14 cellular contexts compared by ENCODE assay signal in the genomic region with DNA sequence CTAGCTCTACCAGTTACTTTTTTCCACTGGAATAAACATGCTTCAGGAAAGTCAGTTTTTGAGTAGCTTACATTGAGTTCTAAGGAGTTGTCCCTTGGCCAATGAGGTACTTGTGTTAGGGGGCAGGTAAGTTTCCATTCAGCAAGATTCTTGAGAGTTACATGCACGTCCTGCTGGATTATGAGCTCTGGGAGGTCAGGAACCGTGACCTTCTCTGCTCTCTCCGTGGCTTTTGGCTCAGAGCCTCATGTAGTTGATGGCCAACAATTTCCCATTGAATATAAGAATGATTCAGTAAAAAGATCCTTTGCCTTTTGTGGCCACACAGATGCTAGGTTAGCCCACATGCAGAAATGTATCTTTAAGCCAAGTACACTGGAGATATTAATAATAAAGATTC.
"Had no signal": no experiment of that assay in that cellular context is flagged by ENCODE, and none has a peak within 500 bp of the region (broad histone marks: within the 10 kb centered on the region; RNA-seq: fewer than 3 reads in every experiment).

No MANE protein-coding gene starts in this region.

- DNase-seq: activated CD4-positive, alpha-beta T cell treated with anti-CD3 and anti-CD28 coated beads, Interleukin-2, amount 50 U/mL, for 4 hours; effector memory CD4-positive, alpha-beta T cell; mesenchymal stem cell; mucosa of descending colon; naive B cell; stimulated activated CD4-positive, alpha-beta T cell treated with anti-CD3 and anti-CD28 coated beads, Interleukin-4, amount 100 ng/mL, for 1 hour; stimulated activated naive CD8-positive, alpha-beta T cell treated with anti-CD3 and anti-CD28 coated beads, Interleukin-15, amount 100 ng/mL, for 72 hours had no signal

- H3K36me3 ChIP-seq: esophagus muscularis mucosa, gastroesophageal sphincter, heart left ventricle, neural progenitor cell, prostate gland, suprapubic skin had no signal

- H3K9me3 ChIP-seq: esophagus muscularis mucosa, mucosa of descending colon, prostate gland, suprapubic skin had no signal

- H3K4me1 ChIP-seq: esophagus muscularis mucosa, gastroesophageal sphincter, prostate gland, suprapubic skin had no signal

- H3K27ac ChIP-seq: esophagus muscularis mucosa, gastroesophageal sphincter, neural progenitor cell, prostate gland, suprapubic skin had no signal

- ATAC-seq: gastroesophageal sphincter; mucosa of descending colon; stimulated activated naive CD8-positive, alpha-beta T cell treated with anti-CD3 and anti-CD28 coated beads, Interleukin-15, amount 100 ng/mL, for 72 hours had no signal

- H3K4me3 ChIP-seq: esophagus muscularis mucosa, gastroesophageal sphincter, heart left ventricle, mucosa of descending colon, neural progenitor cell, prostate gland, smooth muscle cell, suprapubic skin had no signal
